Comparison of ENCODE assay signal across 17 cellular contexts in the genomic region with DNA sequence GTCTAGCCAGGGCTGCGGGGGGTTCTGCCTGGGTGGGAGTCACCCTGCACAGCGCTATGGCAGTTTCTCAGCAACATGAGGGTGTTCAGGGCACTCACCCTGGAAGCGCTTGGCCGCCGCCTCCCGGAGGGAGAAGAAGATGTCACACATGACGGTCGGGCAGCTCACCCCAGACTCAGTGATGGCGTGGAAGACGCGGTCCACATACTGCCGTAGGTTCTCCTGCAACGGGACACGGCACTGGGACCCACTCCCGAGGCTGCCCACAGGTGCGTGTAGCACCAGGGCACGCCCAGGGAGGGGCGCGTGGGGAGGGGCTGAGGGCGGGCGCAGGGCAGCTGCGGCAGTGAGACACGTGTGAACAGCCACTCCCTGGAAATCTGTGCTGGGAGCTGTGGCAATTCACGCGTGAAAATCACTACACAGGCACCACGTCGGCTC.
DNase-seq lines count a peak whose midpoint lies in the region; ATAC-seq lines count a peak whose summit lies in the region.
"Had no signal": no experiment of that assay in that cellular context is flagged by ENCODE, and none has a peak within 500 bp of the region (broad histone marks: within the 10 kb centered on the region; RNA-seq: fewer than 3 reads in every experiment).

No MANE protein-coding gene starts in this region.

- H3K27me3 ChIP-seq in rectal smooth muscle tissue (ENCODE audit: control insufficient read depth, insufficient read depth, low read length) = no peaks in the 10 kb centered on the region
- H3K27me3 ChIP-seq: brain microvascular endothelial cell, neural progenitor cell, Peyer's patch had no signal

- no peak overlapping the region for H3K27ac Mint-ChIP-seq in stimulated activated naive B cell treated with anti-CD40 and anti-IgM and Interleukin-4, amounts not matched to agents 10 μg/mL and 1 μg/mL and 100 μg/mL, for 72 hours
- H3K27ac Mint-ChIP-seq: memory B cell had no signal

- H3K36me3 Mint-ChIP-seq in stimulated activated naive B cell treated with anti-CD40 and anti-IgM and Interleukin-4, amounts not matched to agents 10 μg/mL and 1 μg/mL and 100 μg/mL, for 72 hours = peaks cover 26 to 39% of the 10 kb centered on the region in 2 donors

- peak overlapping the region; percentile 15 for H3K4me3 ChIP-seq in rectal smooth muscle tissue (ENCODE audit: low read length)
- H3K4me3 ChIP-seq: neural progenitor cell, Peyer's patch had no signal

- no peak overlapping the region for H3K9ac ChIP-seq in rectal smooth muscle tissue (ENCODE audit: low read length)
- H3K9ac ChIP-seq: KMS-11, neural progenitor cell had no signal

- H3K4me1 ChIP-seq in rectal smooth muscle tissue (ENCODE audit: control insufficient read depth, insufficient read depth, low read length) = no peaks in the 10 kb centered on the region
- H3K4me1 ChIP-seq: neural progenitor cell, Peyer's patch had no signal

- peaks cover 0 to 2% of the 10 kb centered on the region in 2 donors for H3K4me1 Mint-ChIP-seq in stimulated activated naive B cell treated with anti-CD40 and anti-IgM and Interleukin-4, amounts not matched to agents 10 μg/mL and 1 μg/mL and 100 μg/mL, for 72 hours
- H3K4me1 Mint-ChIP-seq: memory B cell had no signal

- no peak for ATAC-seq in GM21526 (IDR thresholded peaks at IDR 0.05; ENCODE audit: low FRiP score, unreplicated experiment)
- no peak for ATAC-seq in stimulated activated naive B cell treated with anti-CD40 and anti-IgM and Interleukin-4, amounts not matched to agents 10 μg/mL and 1 μg/mL and 100 μg/mL, for 72 hours (replicated peaks)

- no peaks in the 10 kb centered on the region for H3K27me3 Mint-ChIP-seq in stimulated activated naive B cell treated with anti-CD40 and anti-IgM and Interleukin-4, amounts not matched to agents 10 μg/mL and 1 μg/mL and 100 μg/mL, for 72 hours
- H3K27me3 Mint-ChIP-seq: memory B cell had no signal

- DNase-seq in ACHN (peak; percentile 48), NCI-H2081 (lab: John Stamatoyannopoulos, UW) (peak; percentile 32 to 65), epithelial cell of prostate (ENCODE audit: low read depth, low spot score) (no peak), iPS-NIHi11 (ENCODE audit: low spot score) (no peak), iPS-NIHi7 (ENCODE audit: extremely low spot score) (no peak)
- DNase-seq in stimulated activated naive B cell treated with anti-CD40 and anti-IgM and Interleukin-4, amounts not matched to agents 10 μg/mL and 1 μg/mL and 100 μg/mL, for 72 hours = no peak
- DNase-seq: activated CD8-positive, alpha-beta memory T cell treated with anti-CD3 and anti-CD28 coated beads, Interleukin-2, amount 50 U/mL, for 4 hours; brain microvascular endothelial cell; dermis blood vessel endothelial cell; DMS153; NCI-H1092 treated with DMSO at 0.1 percent for 48 hours; Peyer's patch had no signal

- in situ Hi-C loops in ACHN (cut with HindIII; ENCODE audit: low pct_ligation_motif_present, low pct_unique_long_range_greater_than_20kb, low sequenced_read_pairs) = no loop called here

- no peak overlapping the region for H3K4me3 Mint-ChIP-seq in stimulated activated naive B cell treated with anti-CD40 and anti-IgM and Interleukin-4, amounts not matched to agents 10 μg/mL and 1 μg/mL and 100 μg/mL, for 72 hours
- H3K4me3 Mint-ChIP-seq: memory B cell, neural progenitor cell had no signal

- H3K27ac ChIP-seq in epithelial cell of prostate (peak overlapping the region; percentile 54), rectal smooth muscle tissue (ENCODE audit: low read depth, low read length) (no peak overlapping the region)
- H3K27ac ChIP-seq: brain microvascular endothelial cell, KMS-11, neural progenitor cell had no signal

- no peaks in the 10 kb centered on the region for H3K9me3 Mint-ChIP-seq in stimulated activated naive B cell treated with anti-CD40 and anti-IgM and Interleukin-4, amounts not matched to agents 10 μg/mL and 1 μg/mL and 100 μg/mL, for 72 hours
- H3K9me3 Mint-ChIP-seq: memory B cell, neural progenitor cell had no signal

- H3K36me3 ChIP-seq in rectal smooth muscle tissue (ENCODE audit: control insufficient read depth, insufficient read depth, low read length) = peaks cover 23% of the 10 kb centered on the region
- H3K36me3 ChIP-seq: neural progenitor cell had no signal

Comparison
In these comparisons a context has a peak if more than half of its experiments do, and no peak if none do; other contexts are left out.
1. DNase-seq: peak in ACHN (single experiment) and NCI-H2081 (2 of 2); none in epithelial cell of prostate (single experiment), iPS-NIHi11 (single experiment), iPS-NIHi7 (single experiment) and stimulated activated naive B cell treated with anti-CD40 and anti-IgM and Interleukin-4, amounts not matched to agents 10 μg/mL and 1 μg/mL and 100 μg/mL, for 72 hours (single experiment).